In the genomic region with DNA sequence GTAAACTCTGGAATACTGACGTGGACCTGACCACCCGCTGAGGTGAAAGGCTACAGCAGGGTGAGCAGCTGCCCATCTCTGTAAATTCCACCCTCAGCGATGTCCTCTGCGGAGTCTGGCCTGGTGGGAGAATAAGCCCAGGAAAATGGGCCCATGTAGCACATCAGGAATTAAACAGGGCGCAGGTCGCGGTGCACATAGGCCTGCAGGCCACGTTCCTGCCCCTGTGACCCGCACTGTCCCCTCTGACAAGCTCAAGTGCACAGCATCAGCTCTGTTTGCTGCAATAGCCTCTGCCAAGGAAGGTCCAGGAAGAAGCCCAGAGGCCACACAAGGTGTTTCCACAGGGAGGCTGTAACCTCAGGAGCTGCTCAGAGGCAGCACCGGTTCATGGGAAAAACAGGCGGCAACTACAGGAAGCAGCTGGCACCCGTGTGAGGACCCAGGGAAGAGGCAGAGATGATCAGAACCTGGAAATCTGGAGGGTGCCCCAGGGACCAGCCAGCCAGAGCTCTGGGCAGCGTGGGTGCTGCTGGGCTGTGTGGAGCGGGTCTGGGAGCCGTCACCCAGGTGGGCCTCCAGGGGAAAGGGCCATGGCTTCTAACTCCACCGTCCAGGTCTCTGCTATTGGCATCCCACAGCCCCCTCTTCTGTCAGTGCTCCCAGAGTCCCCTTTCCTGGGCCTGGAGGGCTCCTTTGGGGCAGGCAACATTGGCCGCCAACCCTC, we compare ENCODE assay signal across 12 cellular contexts. TPM values are rescaled to one million over a fixed set of nuclear protein-coding genes. Genes with fewer than 3 reads are reported as not detected.
DNase-seq lines count a peak whose midpoint lies in the region; ATAC-seq and TF ChIP-seq lines count a peak whose summit lies in the region.
"Had no signal": no experiment of that assay in that cellular context is flagged by ENCODE, and none has a peak within 500 bp of the region (broad histone marks: within the 10 kb centered on the region; RNA-seq: fewer than 3 reads in every experiment).

No MANE protein-coding gene starts in this region.

- H3K36me3 ChIP-seq in cardiac muscle cell (no peaks in the 10 kb centered on the region), duodenal mucosa (ENCODE audit: control insufficient read depth in 1 of 2, insufficient read depth in 2 of 2, low read length in 2 of 2) (no peaks in the 10 kb centered on the region), vagina (no peaks in the 10 kb centered on the region)

- TF ChIP-seq CTCF in cardiac muscle cell (IDR thresholded peaks at IDR 0.05; ENCODE audit: low read depth, low read length) (no peak), neural crest cell (conservative IDR thresholded peaks at IDR 0.05) (no peak), vagina (IDR thresholded peaks at IDR 0.05) (no peak)

- peak overlapping the region; percentile 62 for H3K27ac Mint-ChIP-seq in neural crest cell (ENCODE audit: unreplicated experiment)

- H3K4me3 Mint-ChIP-seq in neural crest cell: peak overlapping the region; percentile 32

- H3K27me3 ChIP-seq in cardiac muscle cell (no peaks in the 10 kb centered on the region), duodenal mucosa (ENCODE audit: control insufficient read depth in 1 of 2, insufficient read depth in 2 of 2, low read length in 2 of 2) (no peaks in the 10 kb centered on the region), vagina (no peaks in the 10 kb centered on the region)

- H3K9me3 Mint-ChIP-seq in neural crest cell: no peaks in the 10 kb centered on the region

- H3K9me3 ChIP-seq in cardiac muscle cell (ENCODE audit: low read depth) (no peaks in the 10 kb centered on the region), duodenal mucosa (ENCODE audit: control insufficient read depth in 1 of 2, low read length in 2 of 2) (no peaks in the 10 kb centered on the region), vagina (no peaks in the 10 kb centered on the region)

- H3K27ac ChIP-seq in cardiac muscle cell: peak overlapping the region; percentile 87
- peak overlapping the region; percentile 50 for H3K27ac ChIP-seq in duodenal mucosa (ENCODE audit: low read depth, low read length)
- H3K27ac ChIP-seq in vagina: peak overlapping the region; percentile 52

- ATAC-seq in left cardiac atrium (no peak), GM19324 (IDR thresholded peaks at IDR 0.05; ENCODE audit: low FRiP score, unreplicated experiment) (no peak), GM21737 (IDR thresholded peaks at IDR 0.05; ENCODE audit: unreplicated experiment) (no peak), GM19395 (IDR thresholded peaks at IDR 0.05; ENCODE audit: unreplicated experiment) (no peak)

- intact Hi-C loops in left cardiac atrium (cut with DNase I) (loop anchor here (5.0 to 10.0 kb wide), 3 partner anchors 50 to 148 kb away; partner anchors contain the start of genes BET1L (in 1 of the 2), PTDSS2 (in 1 of the 2) and RIC8A (in 1 of the 2)), vagina (cut with DNase I) (loop anchor here (5.0 kb wide), 1 partner anchor 50 kb away; no protein-coding TSS in a partner anchor)

- no peak for TF ChIP-seq POLR2A in vagina (IDR thresholded peaks at IDR 0.05)

- H3K4me1 ChIP-seq in cardiac muscle cell (ENCODE audit: low read depth) (peaks cover 16% of the 10 kb centered on the region), duodenal mucosa (ENCODE audit: control insufficient read depth in 1 of 2, insufficient read depth in 2 of 2, low read length in 2 of 2) (peaks cover 1 to 20% of the 10 kb centered on the region in 2 donors), vagina (peaks cover 22% of the 10 kb centered on the region)

- no peaks in the 10 kb centered on the region for H3K36me3 Mint-ChIP-seq in neural crest cell (ENCODE audit: low read depth)

- DNase-seq in cardiac muscle cell (ENCODE audit: low read depth in 1 of 2, low spot score in 1 of 2) (no peak), left cardiac atrium (no peak), neural crest cell (ENCODE audit: low read depth, low spot score) (no peak), vagina (ENCODE audit: extremely low spot score in 2 of 2) (no peak)
- DNase-seq: NCI-H1105 treated with DMSO at 0.1 percent for 48 hours, PC-3 had no signal

- peaks cover 48% of the 10 kb centered on the region for H3K4me1 Mint-ChIP-seq in neural crest cell

- H3K9ac ChIP-seq in duodenal mucosa (ENCODE audit: low read depth in 1 of 2, low read length in 2 of 2): no peak overlapping the region

- H3K4me3 ChIP-seq in cardiac muscle cell (no peak overlapping the region), duodenal mucosa (ENCODE audit: low read depth in 1 of 2, low read length in 2 of 2) (no peak overlapping the region), vagina (no peak overlapping the region)

- peaks cover 14% of the 10 kb centered on the region for H3K27me3 Mint-ChIP-seq in neural crest cell (ENCODE audit: low read depth)

RNA-seq across cellular contexts. Expression of gene IFITM2, which starts 0.8 kb away (rescaled TPM):
- 71.6 and 84.8 TPM in 2 replicates for total RNA-seq in cardiac muscle cell
- 267 and 368 TPM in 2 replicates for polyA plus RNA-seq in cardiac muscle cell
- total RNA-seq in left cardiac atrium: 100 to 1,000 TPM; 420 to 494 TPM
- 55.0 and 67.2 TPM in 2 replicates for total RNA-seq in neural crest cell
- 780 TPM for total RNA-seq in vagina

RNA-seq across cellular contexts. Expression of gene IFITM1, which starts 7.0 kb away (rescaled TPM):
- total RNA-seq in cardiac muscle cell (47.2 and 68.9 TPM in 2 replicates), left cardiac atrium (100 to 1,000 TPM; 151 to 215 TPM), neural crest cell (2.0 and 2.3 TPM in 2 replicates), vagina (379 TPM)
- polyA plus RNA-seq in cardiac muscle cell: 74.3 and 154 TPM in 2 replicates

RNA-seq across cellular contexts. Expression of gene IFITM5, which starts 7.5 kb away (rescaled TPM):
- total RNA-seq in cardiac muscle cell: not detected in 2 replicates
- polyA plus RNA-seq in cardiac muscle cell: 0.41 TPM in 1 of 2 replicates, not detected in the other
- not detected for total RNA-seq in left cardiac atrium
- total RNA-seq in neural crest cell: not detected in 2 replicates
- total RNA-seq in vagina: not detected
- total RNA-seq: fibroblast of villous mesenchyme, mononuclear cell, PC-3 had no signal

RNA-seq across cellular contexts. Expression of gene IFITM3, which starts 13.9 kb away (rescaled TPM):
- total RNA-seq in cardiac muscle cell: 108 and 137 TPM in 2 replicates
- polyA plus RNA-seq in cardiac muscle cell: 498 and 585 TPM in 2 replicates
- 100 to 1,000 TPM; 669 to 779 TPM for total RNA-seq in left cardiac atrium
- 156 and 165 TPM in 2 replicates for total RNA-seq in neural crest cell
- total RNA-seq in vagina: 908 TPM

RNA-seq across cellular contexts. Expression of gene PGGHG, which starts 17.9 kb away (rescaled TPM):
- total RNA-seq in cardiac muscle cell: 29.9 and 88.7 TPM in 2 replicates
- 33.1 and 42.4 TPM in 2 replicates for polyA plus RNA-seq in cardiac muscle cell
- total RNA-seq in left cardiac atrium: 10 to 100 TPM; 10.8 to 15.8 TPM
- 23.2 and 25.1 TPM in 2 replicates for total RNA-seq in neural crest cell
- total RNA-seq in vagina: 46.7 TPM

Comparison
In these comparisons a context has a peak if more than half of its experiments do, and no peak if none do; other contexts are left out.
1. RNA of gene IFITM1, which starts 7.0 kb away (total RNA-seq): 379 TPM in vagina (single experiment), 151 to 215 TPM in left cardiac atrium and 47.2 to 68.9 TPM in cardiac muscle cell; 2.0 to 2.3 TPM in neural crest cell; every median in the first group is over 10 times any median in the second.
2. Peak in every context shown above with its lines, with median percentiles within 50 percentile points of each other: H3K27ac ChIP-seq.